ENCODE assay signal across 8 cellular contexts in the genomic region with DNA sequence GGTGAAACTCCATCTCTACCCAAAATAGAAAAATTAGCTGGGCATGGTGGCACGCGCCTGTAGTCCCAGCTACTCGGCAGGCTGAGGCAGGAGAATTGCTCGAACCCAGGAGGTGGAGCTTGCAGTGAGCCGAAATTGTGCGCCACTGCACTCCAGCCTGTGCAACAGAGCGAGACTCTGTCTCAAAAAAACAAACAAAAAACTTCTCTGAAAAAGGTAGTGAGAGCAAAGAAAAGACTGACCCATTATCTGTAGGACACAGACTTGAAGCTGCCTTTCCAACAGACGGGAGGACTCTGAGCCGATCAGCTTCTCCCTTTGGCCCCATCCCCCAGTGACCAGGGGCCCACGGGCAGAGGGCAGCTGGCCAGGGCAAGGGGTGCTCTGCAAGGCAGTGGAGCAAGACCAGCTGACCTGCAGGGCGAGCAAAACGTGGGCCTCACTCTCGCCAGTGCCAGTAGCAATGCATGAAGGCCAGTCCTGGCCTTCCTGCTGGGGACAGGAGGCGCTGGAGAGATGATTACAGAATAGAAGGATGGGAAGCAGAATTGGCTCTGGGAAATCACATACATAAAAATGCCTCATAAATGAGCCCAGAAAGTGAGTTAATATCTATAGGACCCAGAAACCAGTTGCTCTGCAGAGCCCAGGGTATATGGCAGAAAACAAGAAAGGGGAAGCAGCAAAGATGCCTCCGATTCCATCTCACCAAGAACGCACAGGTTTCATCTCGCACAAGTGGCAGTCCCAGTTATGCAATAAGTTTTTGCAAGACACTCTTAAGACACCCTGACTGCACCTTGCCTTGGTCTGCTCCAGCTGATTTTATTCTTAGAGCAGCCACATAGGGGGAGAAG. TPM values are rescaled to one million over a fixed set of nuclear protein-coding genes. Genes with fewer than 3 reads are reported as not detected.
DNase-seq lines count a peak whose midpoint lies in the region; ATAC-seq, FAIRE-seq and TF ChIP-seq lines count a peak whose summit lies in the region.
"Had no signal": no experiment of that assay in that cellular context is flagged by ENCODE, and none has a peak within 500 bp of the region (broad histone marks: within the 10 kb centered on the region; RNA-seq: fewer than 3 reads in every experiment).

No MANE protein-coding gene starts in this region.

- no peak for TF ChIP-seq RAD21 in SK-N-SH (IDR thresholded peaks at IDR 0.05; ENCODE audit: low read length)

- H3K9me2 ChIP-seq in SK-N-SH, result no peaks in the 10 kb centered on the region

- H3K9me3 ChIP-seq in SK-N-SH (no peaks in the 10 kb centered on the region), endothelial cell of umbilical vein (replicated peaks; ENCODE audit: control insufficient read depth, insufficient read depth, low read length) (no peaks in the 10 kb centered on the region), stomach smooth muscle (ENCODE audit: control insufficient read depth in 2 of 2, low read length in 2 of 2) (no peaks in the 10 kb centered on the region)

- H3K36me3 ChIP-seq in SK-N-SH (replicated peaks in 1 of 2; ENCODE audit: control insufficient read depth in 1 of 2, insufficient read depth in 2 of 2, low read length in 1 of 2) (peaks cover 22 to 30% of the 10 kb centered on the region in 2 experiments), endothelial cell of umbilical vein (ENCODE audit: control insufficient read depth in 2 of 2, extremely low read depth in 1 of 2, insufficient read depth in 2 of 2, low read length in 2 of 2) (peaks cover 2 to 11% of the 10 kb centered on the region in 2 experiments), stomach smooth muscle (ENCODE audit: control insufficient read depth in 2 of 2, insufficient read depth in 2 of 2, low read length in 2 of 2) (peaks cover 11 to 21% of the 10 kb centered on the region in 2 donors)

- H3K4me2 ChIP-seq in SK-N-SH (peak overlapping the region; percentile 92), endothelial cell of umbilical vein (ENCODE audit: insufficient read depth, low read length) (peak overlapping the region; percentile 79)

- FAIRE-seq in endothelial cell of umbilical vein (lab: Jason Lieb, UNC), result peak; percentile 77

- H3K27ac ChIP-seq in SK-N-SH (ENCODE audit: low read depth in 2 of 2, low read length in 1 of 2) (peak overlapping the region in 1 of 2 experiments; percentile 61; a peak in 1 of 4 replicates), endothelial cell of umbilical vein (ENCODE audit: insufficient read depth, low read depth, low read length) (no peak overlapping the region), stomach smooth muscle (ENCODE audit: low read length) (peak overlapping the region; percentile 89)
- H3K27ac ChIP-seq: 22Rv1 had no signal

- no peak overlapping the region for H2AFZ ChIP-seq in SK-N-SH (ENCODE audit: low read depth)
- H2AFZ ChIP-seq in endothelial cell of umbilical vein (ENCODE audit: low read depth, low read length), result no peak overlapping the region

- BruUV-seq in endothelial cell of umbilical vein (replicated peaks; lab: Mats Ljungman, UMichigan), result no TSS peak

- no peak for DNase-seq in SK-N-SH
- peak; percentile 20 for DNase-seq in endothelial cell of umbilical vein (ENCODE audit: low read depth, low spot score)
- DNase-seq in left colon, result no peak
- DNase-seq: NCI-H1048 had no signal

- CTCF ChIA-PET in SK-N-SH (lab: Yijun Ruan, JAX), result interaction anchor here (0.5 to 26.7 kb wide), 9 partner anchors 9 to 427 kb away, joined by 3 to 530 read pairs (median 6); a partner anchor contains a TSS
- CTCF ChIA-PET in endothelial cell of umbilical vein (lab: Charles Lee), result interaction anchor here (1.1 to 5.2 kb wide), 6 partner anchors 10 to 88 kb away, joined by 4 to 77 read pairs (median 24); no protein-coding TSS in a partner anchor

- H3K9ac ChIP-seq in SK-N-SH (no peak overlapping the region), endothelial cell of umbilical vein (replicated peaks; ENCODE audit: extremely low read depth, insufficient read depth, low read length) (peak overlapping the region; percentile 27), stomach smooth muscle (ENCODE audit: low read length in 2 of 2) (peak overlapping the region; percentile 81 to 91)

- no peak for TF ChIP-seq CTCF in SK-N-SH (IDR thresholded peaks at IDR 0.05)
- TF ChIP-seq CTCF in endothelial cell of umbilical vein (IDR thresholded peaks at IDR 0.05; ENCODE audit: extremely low read depth in 1 of 2, insufficient read depth in 1 of 2, low read depth in 1 of 2, low read length in 2 of 2), result no peak

- H3K4me1 ChIP-seq in SK-N-SH (ENCODE audit: control insufficient read depth in 1 of 2, insufficient read depth in 2 of 2, low read depth in 1 of 2, low read length in 1 of 2), result peaks cover 14 to 30% of the 10 kb centered on the region in 2 experiments; a peak in 3 of 4 replicates
- H3K4me1 ChIP-seq in endothelial cell of umbilical vein (ENCODE audit: control insufficient read depth, extremely low read depth, insufficient read depth, low read length), result peaks cover 37% of the 10 kb centered on the region
- H3K4me1 ChIP-seq in stomach smooth muscle (ENCODE audit: control insufficient read depth, insufficient read depth, low read length), result peaks cover 70% of the 10 kb centered on the region

- ATAC-seq in SK-N-SH treated with all-trans-retinoic acid at 6 μM for 48 hours (no peak), left colon (no peak), HG02678 (IDR thresholded peaks at IDR 0.05; ENCODE audit: unreplicated experiment) (no peak)

- H3K9me1 ChIP-seq in endothelial cell of umbilical vein (replicated peaks; ENCODE audit: control insufficient read depth, extremely low read depth, insufficient read depth, low read length), result no peaks in the 10 kb centered on the region

- H3K4me3 ChIP-seq in SK-N-SH (ENCODE audit: low read depth in 2 of 2, low read length in 1 of 2) (peak overlapping the region; percentile 95 to 96; a peak in 2 of 4 replicates), endothelial cell of umbilical vein (replicated peaks in 1 of 3; ENCODE audit: insufficient read depth in 1 of 3, low read depth in 1 of 3, low read length in 3 of 3) (peak overlapping the region; percentile 14 to 74 (median 63)), stomach smooth muscle (ENCODE audit: low read length in 2 of 2) (peak overlapping the region; percentile 92 to 99)

- no peaks in the 10 kb centered on the region for H3F3A ChIP-seq in SK-N-SH (replicated peaks; ENCODE audit: insufficient read depth)

- POLR2A ChIA-PET in SK-N-SH (lab: Yijun Ruan, JAX), result no interaction called here
- POLR2A ChIA-PET in endothelial cell of umbilical vein (lab: Charles Lee), result interaction anchor here (0.5 to 3.9 kb wide), 3 partner anchors 7 to 104 kb away, joined by 4 to 45 read pairs (median 5); no protein-coding TSS in a partner anchor

- dilution Hi-C loops in endothelial cell of umbilical vein (cut with MboI; ENCODE audit: extremely low pct_ligation_motif_present, low sequenced_read_pairs), result no loop called here

- TF ChIP-seq POLR2A in endothelial cell of umbilical vein (IDR thresholded peaks at IDR 0.05; ENCODE audit: low read depth, low read length), result no peak

- intact Hi-C loops in endothelial cell of umbilical vein (cut with micrococcal nuclease), result loop anchor here (2.0 kb wide), 1 partner anchor 65 kb away; a partner anchor contains a TSS
- intact Hi-C loops in left colon (cut with DNase I, micrococcal nuclease), result no loop called here

- H3K27me3 ChIP-seq in SK-N-SH (ENCODE audit: insufficient read depth) (no peaks in the 10 kb centered on the region), endothelial cell of umbilical vein (ENCODE audit: control insufficient read depth in 2 of 2, insufficient read depth in 2 of 2, low read length in 2 of 2) (no peaks in the 10 kb centered on the region), stomach smooth muscle (ENCODE audit: control insufficient read depth in 1 of 2, insufficient read depth in 2 of 2, low read length in 2 of 2) (no peaks in the 10 kb centered on the region)

- WGBS in SK-N-SH (ENCODE audit: low lambda C conversion rate), result 93% methylated on average over 16 of the region's 17 CpGs

- H4K20me1 ChIP-seq in SK-N-SH (ENCODE audit: insufficient read depth), result peaks cover 51% of the 10 kb centered on the region
- no peaks in the 10 kb centered on the region for H4K20me1 ChIP-seq in endothelial cell of umbilical vein (replicated peaks; ENCODE audit: control insufficient read depth, extremely low read depth, insufficient read depth, low read length)

- no peak for TF ChIP-seq EP300 in SK-N-SH (IDR thresholded peaks at IDR 0.05; ENCODE audit: borderline replicate concordance in 1 of 2, low read depth in 1 of 2, low read length in 1 of 2)

- H3K79me2 ChIP-seq in SK-N-SH (ENCODE audit: insufficient read depth) (peaks cover 77% of the 10 kb centered on the region), endothelial cell of umbilical vein (ENCODE audit: control insufficient read depth, insufficient read depth, low read length) (peaks cover 64% of the 10 kb centered on the region)

RNA-seq across cellular contexts. Expression of a gene that starts 2.8 kb away (rescaled TPM):
- polyA plus RNA-seq in SK-N-SH (2012; rRNA removed) (57.6 and 93.3 TPM in 2 replicates), endothelial cell of umbilical vein (136 and 140 TPM in 2 replicates)
- 34.4 and 51.6 TPM in 2 replicates for polyA plus RNA-seq in SK-N-SH (2012; cell fraction: cytosol; rRNA removed)
- 104 and 118 TPM in 2 replicates for polyA plus RNA-seq in SK-N-SH (2012; cell fraction: nucleus; rRNA removed)
- total RNA-seq in endothelial cell of umbilical vein (98.0 and 109 TPM in 2 replicates), left colon (10 to 100 TPM; 76.1 to 91.5 TPM)
- polyA plus RNA-seq in endothelial cell of umbilical vein (2011; cell fraction: cytosol; rRNA removed), result 109 and 112 TPM in 2 replicates
- polyA plus RNA-seq in endothelial cell of umbilical vein (2011; cell fraction: nucleus; rRNA removed), result 91.7 and 102 TPM in 2 replicates
- 101 and 131 TPM in 2 replicates for polyA plus RNA-seq in endothelial cell of umbilical vein (2012)
- 136 and 168 TPM in 2 replicates for polyA minus RNA-seq in endothelial cell of umbilical vein
- polyA minus RNA-seq in endothelial cell of umbilical vein (2011; cell fraction: cytosol; rRNA and poly(A)+ RNA removed), result 41.1 TPM
- 35.6 and 63.3 TPM in 2 replicates for polyA minus RNA-seq in endothelial cell of umbilical vein (2011; cell fraction: nucleus; rRNA and poly(A)+ RNA removed)

RNA-seq across cellular contexts. Expression of a gene that starts 31.1 kb away (rescaled TPM):
- polyA plus RNA-seq in SK-N-SH (2012; rRNA removed) (0.33 and 0.42 TPM in 2 replicates), endothelial cell of umbilical vein (0.13 and 0.19 TPM in 2 replicates)
- 0.15 and 0.25 TPM in 2 replicates for polyA plus RNA-seq in SK-N-SH (2012; cell fraction: cytosol; rRNA removed)
- 1.00 and 1.3 TPM in 2 replicates for polyA plus RNA-seq in SK-N-SH (2012; cell fraction: nucleus; rRNA removed)
- total RNA-seq in endothelial cell of umbilical vein (0.42 and 0.62 TPM in 2 replicates), left colon (10 to 100 TPM; 44.5 to 45.5 TPM)
- 0.14 and 0.16 TPM in 2 replicates for polyA plus RNA-seq in endothelial cell of umbilical vein (2011; cell fraction: cytosol; rRNA removed)
- 0.49 and 0.57 TPM in 2 replicates for polyA plus RNA-seq in endothelial cell of umbilical vein (2011; cell fraction: nucleus; rRNA removed)
- 0.27 and 0.33 TPM in 2 replicates for polyA plus RNA-seq in endothelial cell of umbilical vein (2012)
- 0.17 and 0.32 TPM in 2 replicates for polyA minus RNA-seq in endothelial cell of umbilical vein
- polyA minus RNA-seq in endothelial cell of umbilical vein (2011; cell fraction: cytosol; rRNA and poly(A)+ RNA removed), result 2.3 TPM
- polyA minus RNA-seq in endothelial cell of umbilical vein (2011; cell fraction: nucleus; rRNA and poly(A)+ RNA removed), result 0.24 and 0.34 TPM in 2 replicates

RNA-seq across cellular contexts. Expression of a gene that starts 41.4 kb away (rescaled TPM):
- 6.2 and 7.1 TPM in 2 replicates for polyA plus RNA-seq in SK-N-SH (2012; rRNA removed)
- 1.7 and 3.1 TPM in 2 replicates for polyA plus RNA-seq in SK-N-SH (2012; cell fraction: cytosol; rRNA removed)
- 21.7 and 27.5 TPM in 2 replicates for polyA plus RNA-seq in SK-N-SH (2012; cell fraction: nucleus; rRNA removed)
- 24.3 and 27.4 TPM in 2 replicates for total RNA-seq in endothelial cell of umbilical vein
- 13.4 and 17.6 TPM in 2 replicates for polyA plus RNA-seq in endothelial cell of umbilical vein
- 7.8 and 10.6 TPM in 2 replicates for polyA plus RNA-seq in endothelial cell of umbilical vein (2011; cell fraction: cytosol; rRNA removed)
- polyA plus RNA-seq in endothelial cell of umbilical vein (2011; cell fraction: nucleus; rRNA removed), result 26.8 and 30.3 TPM in 2 replicates
- 14.2 and 17.3 TPM in 2 replicates for polyA plus RNA-seq in endothelial cell of umbilical vein (2012)
- polyA minus RNA-seq in endothelial cell of umbilical vein, result 12.0 and 12.9 TPM in 2 replicates
- polyA minus RNA-seq in endothelial cell of umbilical vein (2011; cell fraction: cytosol; rRNA and poly(A)+ RNA removed), result 25.1 TPM
- 12.5 and 16.6 TPM in 2 replicates for polyA minus RNA-seq in endothelial cell of umbilical vein (2011; cell fraction: nucleus; rRNA and poly(A)+ RNA removed)
- 10 to 100 TPM; 25.3 to 43.4 TPM for total RNA-seq in left colon

RNA-seq across cellular contexts. Expression of a gene that starts 48.9 kb away (rescaled TPM):
- polyA plus RNA-seq in SK-N-SH (2012; rRNA removed) (15.1 and 16.7 TPM in 2 replicates), endothelial cell of umbilical vein (17.6 and 20.9 TPM in 2 replicates)
- 8.2 and 11.7 TPM in 2 replicates for polyA plus RNA-seq in SK-N-SH (2012; cell fraction: cytosol; rRNA removed)
- 40.9 and 48.9 TPM in 2 replicates for polyA plus RNA-seq in SK-N-SH (2012; cell fraction: nucleus; rRNA removed)
- total RNA-seq in endothelial cell of umbilical vein (17.8 and 21.5 TPM in 2 replicates), left colon (10 to 100 TPM; 25.1 to 39.6 TPM)
- polyA plus RNA-seq in endothelial cell of umbilical vein (2011; cell fraction: cytosol; rRNA removed), result 15.6 and 19.5 TPM in 2 replicates
- polyA plus RNA-seq in endothelial cell of umbilical vein (2011; cell fraction: nucleus; rRNA removed), result 41.2 and 52.8 TPM in 2 replicates
- polyA plus RNA-seq in endothelial cell of umbilical vein (2012), result 19.5 and 21.5 TPM in 2 replicates
- 10.1 and 13.6 TPM in 2 replicates for polyA minus RNA-seq in endothelial cell of umbilical vein
- polyA minus RNA-seq in endothelial cell of umbilical vein (2011; cell fraction: cytosol; rRNA and poly(A)+ RNA removed), result 2.5 TPM
- 6.5 and 8.1 TPM in 2 replicates for polyA minus RNA-seq in endothelial cell of umbilical vein (2011; cell fraction: nucleus; rRNA and poly(A)+ RNA removed)

Comparison
In these comparisons a context has a peak if more than half of its experiments do, and no peak if none do; other contexts are left out.
1. RNA of a gene that starts 31.1 kb away (total RNA-seq): 44.5 to 45.5 TPM in left colon; 0.42 to 0.62 TPM in endothelial cell of umbilical vein; every median in the first group is over 10 times any median in the second.
2. Peak in every context shown above with its lines, with median percentiles within 50 percentile points of each other: H3K4me3 ChIP-seq.